In the genomic region with DNA sequence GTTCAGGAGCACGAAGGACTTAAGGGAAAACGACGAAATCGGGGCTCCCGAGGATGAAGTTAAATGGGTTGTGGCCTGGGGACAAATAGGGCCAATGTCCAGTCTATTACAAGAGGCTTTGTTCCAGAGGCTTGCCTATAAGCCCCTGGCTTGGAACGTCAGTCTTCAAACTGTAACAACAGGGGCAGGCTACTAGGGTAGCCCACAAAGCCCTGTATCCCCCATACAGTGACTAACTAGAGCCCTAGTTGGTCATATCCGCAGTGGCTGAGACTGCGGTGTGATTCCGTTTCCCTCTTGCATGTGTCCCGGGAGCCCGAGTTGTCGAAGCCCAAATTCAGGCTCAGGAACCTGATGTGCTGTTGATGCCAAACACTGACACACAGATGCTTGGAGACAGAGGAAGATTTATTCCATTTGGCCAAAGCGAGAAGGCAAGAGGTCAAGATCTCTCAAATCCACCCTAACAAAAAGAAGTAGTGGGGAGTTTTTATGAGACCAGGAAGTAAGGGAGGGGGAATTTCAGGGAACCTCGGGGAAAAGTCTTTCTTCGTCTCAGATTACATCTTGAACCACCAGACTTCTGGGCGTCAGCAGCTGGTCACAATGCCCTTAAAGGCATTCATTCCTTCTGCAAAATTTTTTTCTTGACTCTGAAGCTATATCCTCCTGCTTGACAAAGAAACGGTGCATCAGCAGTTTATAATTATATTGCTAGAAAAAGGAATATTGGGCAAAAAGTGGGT, we compare ENCODE assay signal across 8 cellular contexts. TPM values are rescaled to one million over a fixed set of nuclear protein-coding genes. Genes with fewer than 3 reads are reported as not detected.
A peak's percentile ranks its signal among the peaks of the same experiment; 100 is the strongest.
DNase-seq lines count a peak whose midpoint lies in the region; ATAC-seq, FAIRE-seq and TF ChIP-seq lines count a peak whose summit lies in the region.

No MANE protein-coding gene starts in this region.

- H3K4me3 Mint-ChIP-seq in CD4-positive, CD25-positive, alpha-beta regulatory T cell = peak overlapping the region; percentile 98 to 100 (median 99)

- H3K4me3 ChIP-seq in CD4-positive, CD25-positive, alpha-beta regulatory T cell (ENCODE audit: low read depth, low read length) = peak overlapping the region; percentile 93
- H3K4me3 ChIP-seq in K562 = peak overlapping the region; percentile 36
- peak overlapping the region; percentile 88 for H3K4me3 ChIP-seq in iPS-18a (ENCODE audit: low read length)
- H3K4me3 ChIP-seq in skeletal muscle satellite cell (ENCODE audit: low read length) = peak overlapping the region; percentile 85

- peaks cover 69% of the 10 kb centered on the region for H3K4me1 ChIP-seq in CD4-positive, CD25-positive, alpha-beta regulatory T cell (ENCODE audit: control insufficient read depth, insufficient read depth, low read length, poor library complexity, severe bottlenecking)
- H3K4me1 ChIP-seq in K562 (replicated peaks in 1 of 2; ENCODE audit: control insufficient read depth in 2 of 2, insufficient read depth in 2 of 2, low read length in 2 of 2) = peaks cover 3 to 12% of the 10 kb centered on the region in 2 experiments; a peak in 4 of 5 replicates
- H3K4me1 ChIP-seq in iPS-18a (ENCODE audit: control insufficient read depth, low read depth, low read length) = peaks cover 16% of the 10 kb centered on the region
- H3K4me1 ChIP-seq in skeletal muscle satellite cell (ENCODE audit: control insufficient read depth, insufficient read depth, low read length) = peaks cover 34% of the 10 kb centered on the region

- H3K27me3 ChIP-seq in CD4-positive, CD25-positive, alpha-beta regulatory T cell (ENCODE audit: control insufficient read depth, insufficient read depth, low read length) = no peaks in the 10 kb centered on the region
- peaks cover 7 to 31% of the 10 kb centered on the region in 2 experiments; a peak in 4 of 5 replicates for H3K27me3 ChIP-seq in K562 (ENCODE audit: control insufficient read depth in 2 of 2, insufficient read depth in 2 of 2, low read length in 2 of 2)
- H3K27me3 ChIP-seq in iPS-18a (ENCODE audit: control insufficient read depth, insufficient read depth, low read length) = peaks cover 12% of the 10 kb centered on the region
- H3K27me3 ChIP-seq in skeletal muscle satellite cell (ENCODE audit: control insufficient read depth, insufficient read depth, low read length) = no peaks in the 10 kb centered on the region

- DNase-seq in CD4-positive, CD25-positive, alpha-beta regulatory T cell = peak; percentile 43 to 70 (median 47)
- DNase-seq in T-helper 9 cell (peak; percentile 40), K562 (ENCODE audit: extremely low read depth in 1 of 4, low spot score in 3 of 4) (no peak), NCI-H146 (lab: John Stamatoyannopoulos, UW) (no peak)

- H3K36me3 Mint-ChIP-seq in CD4-positive, CD25-positive, alpha-beta regulatory T cell = peaks cover 65% of the 10 kb centered on the region

- no peak overlapping the region for H3K9ac ChIP-seq in K562 (ENCODE audit: insufficient read depth in 1 of 2, low read depth in 2 of 2, low read length in 2 of 2)
- peak overlapping the region; percentile 50 for H3K9ac ChIP-seq in iPS-18a (ENCODE audit: low read length)
- peak overlapping the region; percentile 94 for H3K9ac ChIP-seq in skeletal muscle satellite cell (ENCODE audit: low read depth, low read length)

- 3% methylated on average over 17 of the region's 17 CpGs for WGBS in K562 (ENCODE audit: insufficient coverage, low coverage, missing lambda C conversion rate)

- TF ChIP-seq EP300 in K562 (IDR thresholded peaks at IDR 0.05; ENCODE audit: low read length) = no peak

- no peaks in the 10 kb centered on the region for H3K9me3 ChIP-seq in CD4-positive, CD25-positive, alpha-beta regulatory T cell (ENCODE audit: control insufficient read depth in 2 of 2, low read length in 2 of 2)
- H3K9me3 ChIP-seq in K562 (replicated peaks; ENCODE audit: control insufficient read depth, insufficient read depth, low read depth, low read length) = no peaks in the 10 kb centered on the region
- H3K9me3 ChIP-seq in iPS-18a (ENCODE audit: control insufficient read depth, low read depth, low read length) = no peaks in the 10 kb centered on the region
- no peaks in the 10 kb centered on the region for H3K9me3 ChIP-seq in skeletal muscle satellite cell (replicated peaks; ENCODE audit: low read length)

- H3K79me2 ChIP-seq in K562 (ENCODE audit: control insufficient read depth, insufficient read depth, low read length) = no peaks in the 10 kb centered on the region

- no peak for TF ChIP-seq RAD21 in K562 (CRISPR knock-in tag; conservative IDR thresholded peaks at IDR 0.05 in 1 of 2, IDR thresholded peaks at IDR 0.05 in 1 of 2)

- no peak for FAIRE-seq in K562 (lab: Jason Lieb, UNC)

- no peak for TF ChIP-seq CTCF in K562 (IDR thresholded peaks at IDR 0.05 in 2 of 3, conservative IDR thresholded peaks at IDR 0.05 in 1 of 3; ENCODE audit: insufficient read depth in 2 of 3, low read depth in 1 of 3, low read length in 3 of 3)

- BruUV-seq in K562 (replicated peaks; lab: Mats Ljungman, UMichigan) = no TSS peak

- CTCF ChIA-PET in K562 (lab: Yijun Ruan, JAX; ENCODE audit: low intra/inter-chr PET ratio) = no interaction called here

- H3K27ac ChIP-seq in CD4-positive, CD25-positive, alpha-beta regulatory T cell (ENCODE audit: insufficient read depth, low read length, poor library complexity, severe bottlenecking) = peak overlapping the region; percentile 96
- H3K27ac ChIP-seq in K562 (ENCODE audit: extremely low read depth, low read depth, low read length) (no peak overlapping the region), iPS-18a (ENCODE audit: low read length) (no peak overlapping the region)

- intact Hi-C loops in K562 (cut with micrococcal nuclease) = no loop called here

- H2AFZ ChIP-seq in K562 (ENCODE audit: low read depth, low read length) = peak overlapping the region; percentile 25; the same call in 1 of the 2 replicates

- ATAC-seq in CD4-positive, CD25-positive, alpha-beta regulatory T cell (ENCODE audit: low read depth in 2 of 2) = peak; percentile 8 to 14
- ATAC-seq in HG02870 (IDR thresholded peaks at IDR 0.05; ENCODE audit: unreplicated experiment) (peak; percentile 19), K562 (peak; percentile 12; the same call in 2 of the 3 replicates), HG02623 (IDR thresholded peaks at IDR 0.05; ENCODE audit: unreplicated experiment) (no peak)

- peaks cover 10% of the 10 kb centered on the region for H3K27me3 Mint-ChIP-seq in CD4-positive, CD25-positive, alpha-beta regulatory T cell

- H4K20me1 ChIP-seq in K562 (replicated peaks; ENCODE audit: control insufficient read depth, insufficient read depth, low read length) = no peaks in the 10 kb centered on the region

- in situ Hi-C loops in K562 (cut with MboI) = no loop called here

- H3K27ac Mint-ChIP-seq in CD4-positive, CD25-positive, alpha-beta regulatory T cell = peak overlapping the region; percentile 97 to 99 (median 99)

- peaks cover 0 to 5% (median 0%) of the 10 kb centered on the region in 7 donors for H3K9me3 Mint-ChIP-seq in CD4-positive, CD25-positive, alpha-beta regulatory T cell

- peaks cover 19% of the 10 kb centered on the region for H3K36me3 ChIP-seq in CD4-positive, CD25-positive, alpha-beta regulatory T cell (ENCODE audit: control insufficient read depth, insufficient read depth, low read length)
- H3K36me3 ChIP-seq in K562 (ENCODE audit: control insufficient read depth, insufficient read depth, low read length) (no peaks in the 10 kb centered on the region), iPS-18a (ENCODE audit: control insufficient read depth, low read depth, low read length) (no peaks in the 10 kb centered on the region), skeletal muscle satellite cell (ENCODE audit: insufficient read depth, low read length) (peaks cover 17% of the 10 kb centered on the region)

- no peaks in the 10 kb centered on the region for H3K9me1 ChIP-seq in K562 (ENCODE audit: control insufficient read depth, insufficient read depth, low read length)

- POLR2A ChIA-PET in K562 (lab: Yijun Ruan, JAX) = no interaction called here

- H3K4me2 ChIP-seq in K562 (ENCODE audit: insufficient read depth, low read length) = no peak overlapping the region; the same call in 1 of the 2 replicates
- H3K4me2 ChIP-seq in skeletal muscle satellite cell (ENCODE audit: low read length) = peak overlapping the region; percentile 83

- no peak for TF ChIP-seq POLR2A in K562 (conservative IDR thresholded peaks at IDR 0.05)

- H3K4me1 Mint-ChIP-seq in CD4-positive, CD25-positive, alpha-beta regulatory T cell = peaks cover 20 to 42% (median 37%) of the 10 kb centered on the region in 4 donors

RNA-seq across cellular contexts. Expression of gene SLFN5, which starts 0.8 kb away (rescaled TPM):
- 221 TPM for total RNA-seq in CD4-positive, CD25-positive, alpha-beta regulatory T cell
- 100 to 1,000 TPM; 122 to 219 (median 162) TPM for polyA plus RNA-seq in CD4-positive, CD25-positive, alpha-beta regulatory T cell
- total RNA-seq in K562 (2011; cell fraction: chromatin; rRNA removed; ENCODE audit: low replicate concordance) = 0.35 TPM in 1 of 2 replicates, not detected in the other
- total RNA-seq in K562 (2011; cell fraction: nucleolus; rRNA removed) = not detected in 2 replicates
- 0.15 TPM in 1 of 2 replicates, not detected in the other for total RNA-seq in K562 (2011; cell fraction: nucleoplasm; rRNA removed)
- under 0.01 and 0.08 TPM in 2 replicates for total RNA-seq in K562 (2014; rRNA removed)
- 0.06 and 0.07 TPM in 2 replicates for total RNA-seq in K562 (2014; rRNA removed; fragmentation: Illumina TruSeq; extraction: Trizol)
- 0.11 TPM in 2 replicates for total RNA-seq in K562 (2015; rRNA removed; fragmentation: Illumina TruSeq; extraction: Trizol)
- 0.18 and 0.20 TPM in 2 replicates for total RNA-seq in K562 (2021)
- 0.01 TPM in 1 of 2 replicates, not detected in the other for polyA plus RNA-seq in K562 (2011; rRNA removed)
- polyA plus RNA-seq in K562 (2011; cell fraction: cytosol; rRNA removed) = not detected in 2 replicates
- not detected in 2 replicates for polyA plus RNA-seq in K562 (2011; cell fraction: nucleus; rRNA removed)
- 0.04 and 0.91 TPM in 2 replicates for polyA plus RNA-seq in K562 (2012)
- polyA plus RNA-seq in K562 (2014; fragmentation: Illumina TruSeq; extraction: Trizol) = 0.01 and 0.11 TPM in 2 replicates
- under 1 TPM in 1 of 2 experiments, not detected in 1; 0.10 TPM for polyA plus RNA-seq in K562 (2014; fragmentation: Nextera tagmentation; extraction: Ambion mirVana)
- 0.01 TPM in 2 replicates for polyA plus RNA-seq in K562 (2014; rRNA removed)
- 0.07 TPM in 1 of 2 replicates, not detected in the other for polyA minus RNA-seq in K562 (2011; rRNA and poly(A)+ RNA removed)
- polyA minus RNA-seq in K562 (2011; cell fraction: cytosol; rRNA and poly(A)+ RNA removed) = not detected in 2 replicates
- polyA minus RNA-seq in K562 (2011; cell fraction: nucleus; rRNA and poly(A)+ RNA removed) = 0.13 TPM in 1 of 2 replicates, not detected in the other
- 54.6 and 71.5 TPM in 2 replicates for total RNA-seq in skeletal muscle satellite cell (2012; rRNA removed)

RNA-seq across cellular contexts. Expression of gene SLC35G3, which starts 49.4 kb away (rescaled TPM):
- total RNA-seq in CD4-positive, CD25-positive, alpha-beta regulatory T cell = not detected
- polyA plus RNA-seq in CD4-positive, CD25-positive, alpha-beta regulatory T cell = under 1 TPM; 0.08 to 0.19 (median 0.13) TPM
- not detected in 2 replicates for total RNA-seq in K562 (2011; cell fraction: chromatin; rRNA removed; ENCODE audit: low replicate concordance)
- not detected in 2 replicates for total RNA-seq in K562 (2011; cell fraction: nucleolus; rRNA removed)
- not detected in 2 replicates for total RNA-seq in K562 (2011; cell fraction: nucleoplasm; rRNA removed)
- total RNA-seq in K562 (2014; rRNA removed) (not detected in 2 replicates), K562 (2014; rRNA removed; fragmentation: Illumina TruSeq; extraction: Trizol) (not detected in 2 replicates), K562 (2015; rRNA removed; fragmentation: Illumina TruSeq; extraction: Trizol) (not detected in 2 replicates), K562 (2021) (not detected in 2 replicates)
- polyA plus RNA-seq in K562 (2011; rRNA removed) (not detected in 2 replicates), K562 (2014; fragmentation: Illumina TruSeq; extraction: Trizol) (not detected in 2 replicates), K562 (2014; fragmentation: Nextera tagmentation; extraction: Ambion mirVana) (not detected), K562 (2014; rRNA removed) (not detected in 2 replicates)
- polyA plus RNA-seq in K562 (2011; cell fraction: cytosol; rRNA removed) = not detected in 2 replicates
- polyA plus RNA-seq in K562 (2011; cell fraction: nucleus; rRNA removed) = not detected in 2 replicates
- polyA plus RNA-seq in K562 (2012) = not detected in 2 replicates
- polyA minus RNA-seq in K562 (2011; rRNA and poly(A)+ RNA removed) = not detected in 2 replicates
- not detected in 2 replicates for polyA minus RNA-seq in K562 (2011; cell fraction: cytosol; rRNA and poly(A)+ RNA removed)
- not detected in 2 replicates for polyA minus RNA-seq in K562 (2011; cell fraction: nucleus; rRNA and poly(A)+ RNA removed)
- not detected in 2 replicates for total RNA-seq in skeletal muscle satellite cell (2012; rRNA removed)

Comparison
In these comparisons a context has a peak if more than half of its experiments do, and no peak if none do; other contexts are left out.
1. DNase-seq: peak in CD4-positive, CD25-positive, alpha-beta regulatory T cell (3 of 3) and T-helper 9 cell (single experiment); none in K562 (0 of 4) and NCI-H146 (single experiment).
2. H3K4me3 ChIP-seq: peak in every context shown above with its lines; median percentile 93 in CD4-positive, CD25-positive, alpha-beta regulatory T cell; 88 in iPS-18a; 85 in skeletal muscle satellite cell; 36 in K562.
3. H3K9ac ChIP-seq: peak in iPS-18a (single experiment) and skeletal muscle satellite cell (single experiment); none in K562 (0 of 2).
4. RNA of gene SLFN5, which starts 0.8 kb away (total RNA-seq): 221 TPM in CD4-positive, CD25-positive, alpha-beta regulatory T cell (single experiment); under 0.01 to 0.35 TPM in K562; every median in the first group is over 100 times any median in the second.